21 cellular contexts compared by ENCODE assay signal in genomic region chr1:105686026-105686425, GRCh38.
DNase-seq lines count a peak whose midpoint lies in the region; ATAC-seq, FAIRE-seq and TF ChIP-seq lines count a peak whose summit lies in the region.
"Had no signal": no experiment of that assay in that cellular context is flagged by ENCODE, and none has a peak within 500 bp of the region (broad histone marks: within the 10 kb centered on the region; RNA-seq: fewer than 3 reads in every experiment).

No MANE protein-coding gene starts in this region.

- H3K4me1 Mint-ChIP-seq in activated naive CD8-positive, alpha-beta T cell treated with anti-CD3 and anti-CD28 coated beads, Interleukin-2, amount 50 U/mL, for 24 hours: no peaks in the 10 kb centered on the region
- H3K4me1 Mint-ChIP-seq in activated naive CD8-positive, alpha-beta T cell treated with anti-CD3 and anti-CD28 coated beads for 36 hours: no peaks in the 10 kb centered on the region
- H3K4me1 Mint-ChIP-seq: CD14-positive monocyte; CD4-positive, alpha-beta memory T cell; GM23338 had no signal

- WGBS in thyroid gland, 2 donors: 30 to 40% methylated on average over 2 to 3 of the region's 3 CpGs

- TF ChIP-seq CTCF in kidney (IDR thresholded peaks at IDR 0.05; ENCODE audit: borderline replicate concordance, extremely low read depth, insufficient read depth) (no peak), thyroid gland (IDR thresholded peaks at IDR 0.05) (no peak)

- no peak overlapping the region for H3K4me3 Mint-ChIP-seq in activated naive CD8-positive, alpha-beta T cell treated with anti-CD3 and anti-CD28 coated beads, Interleukin-2, amount 50 U/mL, for 24 hours
- H3K4me3 Mint-ChIP-seq in activated naive CD8-positive, alpha-beta T cell treated with anti-CD3 and anti-CD28 coated beads for 36 hours: no peak overlapping the region
- H3K4me3 Mint-ChIP-seq: CD14-positive monocyte; CD4-positive, alpha-beta memory T cell; GM23338; HFFc6 had no signal

- intact Hi-C loops in kidney (cut with DNase I): no loop called here
- intact Hi-C loops in thyroid gland (cut with DNase I): no loop called here

- H3K4me3 ChIP-seq in kidney (ENCODE audit: low read length in 2 of 2) (no peak overlapping the region), thyroid gland (replicated peaks in 1 of 3) (no peak overlapping the region)
- H3K4me3 ChIP-seq: BLaER1, GM23338 had no signal

- no peak overlapping the region for H3K27ac Mint-ChIP-seq in activated naive CD8-positive, alpha-beta T cell treated with anti-CD3 and anti-CD28 coated beads, Interleukin-2, amount 50 U/mL, for 24 hours
- H3K27ac Mint-ChIP-seq in activated naive CD8-positive, alpha-beta T cell treated with anti-CD3 and anti-CD28 coated beads for 36 hours: no peak overlapping the region
- H3K27ac Mint-ChIP-seq: CD14-positive monocyte; CD4-positive, alpha-beta memory T cell; GM23338; HFFc6 had no signal

- no peaks in the 10 kb centered on the region for H3K27me3 ChIP-seq in thyroid gland
- H3K27me3 ChIP-seq: BLaER1 had no signal

- H3K27ac ChIP-seq in kidney (ENCODE audit: low read depth in 2 of 2, low read length in 2 of 2): no peak overlapping the region
- peak overlapping the region in 2 of 3 donors; percentile 25 to 59 for H3K27ac ChIP-seq in thyroid gland
- H3K27ac ChIP-seq: BLaER1 had no signal

- no peaks in the 10 kb centered on the region for H3K27me3 Mint-ChIP-seq in activated naive CD8-positive, alpha-beta T cell treated with anti-CD3 and anti-CD28 coated beads, Interleukin-2, amount 50 U/mL, for 24 hours
- H3K27me3 Mint-ChIP-seq in activated naive CD8-positive, alpha-beta T cell treated with anti-CD3 and anti-CD28 coated beads for 36 hours: no peaks in the 10 kb centered on the region
- H3K27me3 Mint-ChIP-seq: CD4-positive, alpha-beta memory T cell had no signal

- peaks cover 8% of the 10 kb centered on the region for H3K9me3 Mint-ChIP-seq in activated naive CD8-positive, alpha-beta T cell treated with anti-CD3 and anti-CD28 coated beads, Interleukin-2, amount 50 U/mL, for 24 hours
- H3K9me3 Mint-ChIP-seq in activated naive CD8-positive, alpha-beta T cell treated with anti-CD3 and anti-CD28 coated beads for 36 hours: peaks cover 5% of the 10 kb centered on the region
- H3K9me3 Mint-ChIP-seq: GM23338 had no signal

- ATAC-seq in activated naive CD8-positive, alpha-beta T cell treated with anti-CD3 and anti-CD28 coated beads, Interleukin-2, amount 50 U/mL, for 24 hours: peak; percentile 15
- no peak for ATAC-seq in activated CD4-positive, CD25-positive, alpha-beta regulatory T cell treated with anti-CD3 and anti-CD28 coated beads, Interleukin-2, amount 50 U/mL, for 24 hours
- no peak for ATAC-seq in SK-N-SH treated with all-trans-retinoic acid at 6 μM for 48 hours
- no peak for ATAC-seq in GM19328 (IDR thresholded peaks at IDR 0.05; ENCODE audit: unreplicated experiment)
- ATAC-seq: GM23338, HCT116 had no signal

- no peak for DNase-seq in activated naive CD8-positive, alpha-beta T cell treated with anti-CD3 and anti-CD28 coated beads, Interleukin-2, amount 50 U/mL, for 24 hours
- DNase-seq in activated naive CD8-positive, alpha-beta T cell treated with anti-CD3 and anti-CD28 coated beads for 36 hours: no peak
- peak; percentile 51 for DNase-seq in kidney
- DNase-seq in thyroid gland: peak; percentile 70 to 73
- DNase-seq: 8988T; CD4-positive, alpha-beta memory T cell; DMS153; DMS79; GDM1; H7; HFFc6 had no signal

- H3K36me3 ChIP-seq in kidney (ENCODE audit: control insufficient read depth in 1 of 2, insufficient read depth in 2 of 2, low read length in 2 of 2) (no peaks in the 10 kb centered on the region), thyroid gland (no peaks in the 10 kb centered on the region)
- H3K36me3 ChIP-seq: BLaER1 had no signal

- FAIRE-seq in kidney (lab: Jason Lieb, UNC): no peak
- FAIRE-seq: GM12892, GM18507, HTR-8/SVneo had no signal

- H3K36me3 Mint-ChIP-seq in activated naive CD8-positive, alpha-beta T cell treated with anti-CD3 and anti-CD28 coated beads, Interleukin-2, amount 50 U/mL, for 24 hours (ENCODE audit: low read depth): no peaks in the 10 kb centered on the region
- no peaks in the 10 kb centered on the region for H3K36me3 Mint-ChIP-seq in activated naive CD8-positive, alpha-beta T cell treated with anti-CD3 and anti-CD28 coated beads for 36 hours
- H3K36me3 Mint-ChIP-seq: CD14-positive monocyte; CD4-positive, alpha-beta memory T cell had no signal

- no peak overlapping the region for H3K9ac ChIP-seq in kidney (ENCODE audit: low read length in 2 of 2)
- H3K9ac ChIP-seq: BLaER1 had no signal

- no peak for TF ChIP-seq POLR2A in thyroid gland (IDR thresholded peaks at IDR 0.05)

- H3K9me3 ChIP-seq in kidney (ENCODE audit: control insufficient read depth in 1 of 2, low read length in 2 of 2) (no peaks in the 10 kb centered on the region), thyroid gland (no peaks in the 10 kb centered on the region)
- H3K9me3 ChIP-seq: BLaER1 had no signal

- H3K4me1 ChIP-seq in kidney (ENCODE audit: control insufficient read depth in 1 of 2, insufficient read depth in 1 of 2, low read depth in 1 of 2, low read length in 2 of 2) (no peaks in the 10 kb centered on the region), thyroid gland (peaks cover 8 to 20% of the 10 kb centered on the region in 2 donors)
- H3K4me1 ChIP-seq: BLaER1 had no signal

TF ChIP-seq in SK-N-SH treated with all-trans-retinoic acid at 6 μM for 48 hours, 23 proteins besides CTCF, POLR2A, EP300 and RAD21 (continues in another document):
- TF ChIP-seq ESRRG (CRISPR knock-in tag; IDR thresholded peaks at IDR 0.05) (no peak), GLIS3 (CRISPR knock-in tag; IDR thresholded peaks at IDR 0.05) (no peak), PPARA (CRISPR knock-in tag; IDR thresholded peaks at IDR 0.05; ENCODE audit: borderline replicate concordance) (no peak), ARNTL (CRISPR knock-in tag; IDR thresholded peaks at IDR 0.05; ENCODE audit: borderline replicate concordance, low read depth) (no peak), ZFP30 (CRISPR knock-in tag; IDR thresholded peaks at IDR 0.05) (no peak), ZC3H10 (CRISPR knock-in tag; IDR thresholded peaks at IDR 0.05) (no peak), CSRNP3 (CRISPR knock-in tag; IDR thresholded peaks at IDR 0.05) (no peak), CREB5 (CRISPR knock-in tag; IDR thresholded peaks at IDR 0.05; ENCODE audit: low read depth) (no peak), ZFP3 (CRISPR knock-in tag; IDR thresholded peaks at IDR 0.05) (no peak), TCF4 (CRISPR knock-in tag; IDR thresholded peaks at IDR 0.05; ENCODE audit: borderline replicate concordance) (no peak), SNAI2 (CRISPR knock-in tag; IDR thresholded peaks at IDR 0.05) (no peak), RARB (CRISPR knock-in tag; IDR thresholded peaks at IDR 0.05) (no peak), OSR1 (CRISPR knock-in tag; IDR thresholded peaks at IDR 0.05) (no peak), ZNF8 (CRISPR knock-in tag; IDR thresholded peaks at IDR 0.05) (no peak)
- TF ChIP-seq, protein P1, sequence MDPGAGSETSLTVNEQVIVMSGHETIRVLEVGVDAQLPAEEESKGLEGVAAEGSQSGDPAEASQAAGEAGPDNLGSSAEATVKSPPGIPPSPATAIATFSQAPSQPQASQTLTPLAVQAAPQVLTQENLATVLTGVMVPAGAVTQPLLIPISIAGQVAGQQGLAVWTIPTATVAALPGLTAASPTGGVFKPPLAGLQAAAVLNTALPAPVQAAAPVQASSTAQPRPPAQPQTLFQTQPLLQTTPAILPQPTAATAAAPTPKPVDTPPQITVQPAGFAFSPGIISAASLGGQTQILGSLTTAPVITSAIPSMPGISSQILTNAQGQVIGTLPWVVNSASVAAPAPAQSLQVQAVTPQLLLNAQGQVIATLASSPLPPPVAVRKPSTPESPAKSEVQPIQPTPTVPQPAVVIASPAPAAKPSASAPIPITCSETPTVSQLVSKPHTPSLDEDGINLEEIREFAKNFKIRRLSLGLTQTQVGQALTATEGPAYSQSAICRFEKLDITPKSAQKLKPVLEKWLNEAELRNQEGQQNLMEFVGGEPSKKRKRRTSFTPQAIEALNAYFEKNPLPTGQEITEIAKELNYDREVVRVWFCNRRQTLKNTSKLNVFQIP (CRISPR knock-in tag; IDR thresholded peaks at IDR 0.05; ENCODE audit: borderline replicate concordance, low read depth): no peak

Comparison
In these comparisons a context has a peak if more than half of its experiments do, and no peak if none do; other contexts are left out.
1. DNase-seq: peak in kidney (single experiment) and thyroid gland (2 of 2); none in activated naive CD8-positive, alpha-beta T cell treated with anti-CD3 and anti-CD28 coated beads, Interleukin-2, amount 50 U/mL, for 24 hours (single experiment) and activated naive CD8-positive, alpha-beta T cell treated with anti-CD3 and anti-CD28 coated beads for 36 hours (single experiment).
2. H3K27ac ChIP-seq: peak in thyroid gland (2 of 3); none in kidney (0 of 2).